18 cellular contexts compared by ENCODE assay signal in genomic region chr1:164589961-164590507, GRCh38. TPM values are rescaled to one million over a fixed set of nuclear protein-coding genes. Genes with fewer than 3 reads are reported as not detected.
A peak's percentile ranks its signal among the peaks of the same experiment; 100 is the strongest.
DNase-seq lines count a peak whose midpoint lies in the region; ATAC-seq lines count a peak whose summit lies in the region.
"Had no signal": no experiment of that assay in that cellular context is flagged by ENCODE, and none has a peak within 500 bp of the region (broad histone marks: within the 10 kb centered on the region; RNA-seq: fewer than 3 reads in every experiment).

No MANE protein-coding gene starts in this region.

- H3K9me3 ChIP-seq in iPS-18a (ENCODE audit: control insufficient read depth, low read depth, low read length): no peaks in the 10 kb centered on the region
- no peaks in the 10 kb centered on the region for H3K9me3 ChIP-seq in trophoblast cell (ENCODE audit: insufficient read depth, low read depth, low read length)
- H3K9me3 ChIP-seq: MG63 had no signal

- H2BK12ac ChIP-seq in trophoblast cell (ENCODE audit: low read length): peak overlapping the region; percentile 63

- peaks cover 9% of the 10 kb centered on the region for H3K79me2 ChIP-seq in trophoblast cell (ENCODE audit: control insufficient read depth, insufficient read depth, low read length, poor library complexity)

- H3K36me3 ChIP-seq in iPS-18a (ENCODE audit: control insufficient read depth, low read depth, low read length) (peaks cover 6% of the 10 kb centered on the region), trophoblast cell (ENCODE audit: control insufficient read depth in 1 of 2, insufficient read depth in 2 of 2, low read length in 2 of 2) (peaks cover 5 to 8% of the 10 kb centered on the region in 2 experiments)
- H3K36me3 ChIP-seq: MG63 had no signal

- peak overlapping the region; percentile 16 for H3K4me3 ChIP-seq in iPS-18a (ENCODE audit: low read length)
- H3K4me3 ChIP-seq in trophoblast cell (ENCODE audit: low read depth, low read length): no peak overlapping the region
- H3K4me3 ChIP-seq: MG63 had no signal

- H2AFZ ChIP-seq in trophoblast cell (ENCODE audit: insufficient read depth, low read length, poor library complexity): no peak overlapping the region

- no peak overlapping the region for H3K23ac ChIP-seq in trophoblast cell (ENCODE audit: low read length)

- H3K4me2 ChIP-seq in trophoblast cell (ENCODE audit: low read length): no peak overlapping the region

- H3K4ac ChIP-seq in trophoblast cell (ENCODE audit: low read depth, low read length): peak overlapping the region; percentile 49

- H4K91ac ChIP-seq in trophoblast cell (ENCODE audit: low read depth, low read length): peak overlapping the region; percentile 20

- peaks cover 80% of the 10 kb centered on the region for H3K4me1 ChIP-seq in iPS-18a (ENCODE audit: control insufficient read depth, low read depth, low read length)
- peaks cover 19 to 29% of the 10 kb centered on the region in 2 experiments for H3K4me1 ChIP-seq in trophoblast cell (ENCODE audit: control insufficient read depth in 1 of 2, insufficient read depth in 2 of 2, low read length in 2 of 2)

- H3K79me1 ChIP-seq in trophoblast cell (ENCODE audit: low read length): peaks cover 23% of the 10 kb centered on the region

- H2BK5ac ChIP-seq in trophoblast cell (ENCODE audit: low read depth, low read length, poor library complexity): peak overlapping the region; percentile 34

- peak; percentile 34 for DNase-seq in COR-L47 (lab: John Stamatoyannopoulos, UW)
- peak; percentile 93 for DNase-seq in NCI-H69 (lab: John Stamatoyannopoulos, UW)
- no peak for DNase-seq in trophoblast cell
- DNase-seq in NCI-H526 (lab: John Stamatoyannopoulos, UW): no peak
- DNase-seq in stimulated activated CD4-positive, alpha-beta T cell treated with anti-CD3 and anti-CD28 coated beads, Interleukin-2, amount 100 ng/mL, for 48 hours: no peak
- DNase-seq: activated CD4-positive, alpha-beta memory T cell treated with anti-CD3 and anti-CD28 coated beads, Interleukin-2, amount 10 ng/mL, durations not matched to agents 7 days and 5 days; aorta; effector CD4-positive, alpha-beta T cell; HCEC 1CT; immature natural killer cell; MG63; NCI-H2107; SHP77 treated with DMSO at 0.1 percent for 48 hours; stimulated activated naive CD4-positive, alpha-beta T cell treated with Interleukin-2 at 50 U/mL for 16 hours; T-helper 9 cell had no signal

- peak overlapping the region; percentile 44 for H2BK120ac ChIP-seq in trophoblast cell (ENCODE audit: insufficient read depth, low read length, poor library complexity)

- H3K27me3 ChIP-seq in iPS-18a (ENCODE audit: control insufficient read depth, insufficient read depth, low read length) (no peaks in the 10 kb centered on the region), trophoblast cell (ENCODE audit: insufficient read depth, low read length) (no peaks in the 10 kb centered on the region)

- H3K9ac ChIP-seq in iPS-18a (ENCODE audit: low read length) (no peak overlapping the region), trophoblast cell (ENCODE audit: low read length) (no peak overlapping the region)

- H3K14ac ChIP-seq in trophoblast cell (ENCODE audit: low read length): peak overlapping the region; percentile 4

- H3K27ac ChIP-seq in iPS-18a (ENCODE audit: low read length): peak overlapping the region; percentile 45
- H3K27ac ChIP-seq in trophoblast cell (ENCODE audit: low read depth, low read length): peak overlapping the region; percentile 90

- peak overlapping the region; percentile 22 for H4K8ac ChIP-seq in trophoblast cell (ENCODE audit: low read depth, low read length)

- no peak for ATAC-seq in GM19455 (IDR thresholded peaks at IDR 0.05; ENCODE audit: unreplicated experiment)
- ATAC-seq in HG03565 (IDR thresholded peaks at IDR 0.05; ENCODE audit: unreplicated experiment): no peak

- H4K12ac ChIP-seq in trophoblast cell (ENCODE audit: low read depth, low read length): no peak overlapping the region

- no CpG with 5 or more reads among the region's 9 CpGs for WGBS in trophoblast cell (ENCODE audit: extremely low coverage, insufficient coverage, insufficient read length)

- no peak overlapping the region for H2AK5ac ChIP-seq in trophoblast cell (ENCODE audit: low read length)

- H3K18ac ChIP-seq in trophoblast cell (ENCODE audit: low read length): peak overlapping the region; percentile 22

RNA-seq across cellular contexts. Expression of gene PBX1, which starts 31.1 kb away (rescaled TPM):
- polyA plus RNA-seq in trophoblast cell (2013): 67.5 and 74.6 TPM in 2 replicates

Comparison
In these comparisons a context has a peak if more than half of its experiments do, and no peak if none do; other contexts are left out.
1. DNase-seq: peak in COR-L47 (single experiment) and NCI-H69 (single experiment); none in trophoblast cell (0 of 2), NCI-H526 (0 of 2) and stimulated activated CD4-positive, alpha-beta T cell treated with anti-CD3 and anti-CD28 coated beads, Interleukin-2, amount 100 ng/mL, for 48 hours (0 of 2).